32 cellular contexts compared by ENCODE assay signal in the genomic region with DNA sequence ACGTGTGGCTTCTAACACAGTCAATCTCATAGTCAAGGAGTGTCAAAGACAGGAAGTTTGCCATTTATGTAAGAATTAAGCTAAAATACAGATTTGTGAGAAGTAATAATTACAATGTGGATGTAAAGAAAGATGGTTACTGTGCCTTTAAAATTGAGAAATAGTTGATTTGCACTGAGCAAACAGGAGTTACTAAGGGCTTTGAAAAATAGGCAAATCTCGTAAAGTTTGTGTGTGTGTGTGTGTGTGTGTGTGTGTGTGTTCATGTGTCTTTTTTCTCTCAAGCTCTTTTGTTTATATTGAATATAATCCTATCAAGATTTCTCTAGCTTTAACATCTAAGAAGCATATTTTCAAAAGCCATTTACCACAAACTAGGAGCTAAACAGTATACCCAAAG.
"Had no signal": no experiment of that assay in that cellular context is flagged by ENCODE, and none has a peak within 500 bp of the region (broad histone marks: within the 10 kb centered on the region; RNA-seq: fewer than 3 reads in every experiment).

No MANE protein-coding gene starts in this region.

- DNase-seq: activated B cell treated with CpG ODN at 0.5 μM for 24 hours; activated CD4-positive, alpha-beta memory T cell treated with anti-CD3 and anti-CD28 coated beads for 36 hours; activated CD4-positive, alpha-beta T cell treated with anti-CD3 and anti-CD28 coated beads for 4 hours; activated CD4-positive, alpha-beta T cell treated with anti-CD3 and anti-CD28 coated beads, Interleukin-2, amount 10 ng/mL, durations not matched to agents 24 days and 14 days; activated CD4-positive, alpha-beta T cell treated with anti-CD3 and anti-CD28 coated beads, Interleukin-2, amount 50 U/mL, for 1 hour; activated CD4-positive, alpha-beta T cell treated with anti-CD3 and anti-CD28 coated beads, Interleukin-2, amount 50 U/mL, for 4 hours; activated CD4-positive, CD25-positive, alpha-beta regulatory T cell treated with anti-CD3 and anti-CD28 coated beads, Interleukin-2, amount 50 U/mL, for 72 hours; activated CD8-positive, alpha-beta memory T cell treated with anti-CD3 and anti-CD28 coated beads, Interleukin-2, amount 50 U/mL, for 4 hours; activated CD8-positive, alpha-beta T cell treated with anti-CD3 and anti-CD28 coated beads for 36 hours; activated effector memory CD4-positive, alpha-beta T cell treated with anti-CD3 and anti-CD28 coated beads, Interleukin-2, amount 50 U/mL, for 16 hours; activated gamma-delta T cell treated with Interleukin-2 at 50 U/mL for 16 hours; activated naive CD4-positive, alpha-beta T cell; activated naive CD4-positive, alpha-beta T cell treated with anti-CD3 and anti-CD28 coated beads for 36 hours; activated naive CD4-positive, alpha-beta T cell treated with anti-CD3 and anti-CD28 coated beads, Interleukin-2, amount 50 U/mL, for 16 hours; activated naive CD8-positive, alpha-beta T cell treated with anti-CD3 and anti-CD28 coated beads for 36 hours; activated T-cell treated with anti-CD3 and anti-CD28 coated beads for 4 hours; activated T-cell treated with anti-CD3 and anti-CD28 coated beads, Interleukin-2, amount 50 U/mL, for 1 hour; activated T-cell treated with anti-CD3 and anti-CD28 coated beads, Interleukin-2, amount 50 U/mL, for 4 hours; activated T-cell treated with anti-CD3 and anti-CD28 coated beads, Interleukin-2, amount 50 U/mL, for 72 hours; adrenal gland; amniotic stem cell; aorta; central memory CD4-positive, alpha-beta T cell; T-helper 2 cell; T-helper 9 cell had no signal

- FAIRE-seq: astrocyte, bronchial epithelial cell, TTC549 had no signal

- ATAC-seq: activated CD8-positive, alpha-beta T cell treated with anti-CD3 and anti-CD28 coated beads for 36 hours; activated naive CD4-positive, alpha-beta T cell treated with anti-CD3 and anti-CD28 coated beads, Interleukin-2, amount 50 U/mL, for 72 hours; activated T-cell treated with anti-CD3 and anti-CD28 coated beads, Interleukin-2, amount 50 U/mL, for 4 hours; activated T-cell treated with anti-CD3 and anti-CD28 coated beads, Interleukin-2, amount 50 U/mL, for 72 hours; activated T-helper 17 cell treated with anti-CD3 and anti-CD28 coated beads, Interleukin-2, amount 50 U/mL, for 72 hours had no signal

- H3K4me1 ChIP-seq: adrenal gland had no signal

- H3K27me3 ChIP-seq: adrenal gland, cardiac muscle cell had no signal

- H3K36me3 ChIP-seq: adrenal gland, cardiac muscle cell had no signal

- H3K9me3 ChIP-seq: adrenal gland had no signal

- H3K4me3 ChIP-seq: adrenal gland, cardiac muscle cell had no signal

- H3K27ac ChIP-seq: adrenal gland, cardiac muscle cell, VCaP had no signal
